In the genomic region with DNA sequence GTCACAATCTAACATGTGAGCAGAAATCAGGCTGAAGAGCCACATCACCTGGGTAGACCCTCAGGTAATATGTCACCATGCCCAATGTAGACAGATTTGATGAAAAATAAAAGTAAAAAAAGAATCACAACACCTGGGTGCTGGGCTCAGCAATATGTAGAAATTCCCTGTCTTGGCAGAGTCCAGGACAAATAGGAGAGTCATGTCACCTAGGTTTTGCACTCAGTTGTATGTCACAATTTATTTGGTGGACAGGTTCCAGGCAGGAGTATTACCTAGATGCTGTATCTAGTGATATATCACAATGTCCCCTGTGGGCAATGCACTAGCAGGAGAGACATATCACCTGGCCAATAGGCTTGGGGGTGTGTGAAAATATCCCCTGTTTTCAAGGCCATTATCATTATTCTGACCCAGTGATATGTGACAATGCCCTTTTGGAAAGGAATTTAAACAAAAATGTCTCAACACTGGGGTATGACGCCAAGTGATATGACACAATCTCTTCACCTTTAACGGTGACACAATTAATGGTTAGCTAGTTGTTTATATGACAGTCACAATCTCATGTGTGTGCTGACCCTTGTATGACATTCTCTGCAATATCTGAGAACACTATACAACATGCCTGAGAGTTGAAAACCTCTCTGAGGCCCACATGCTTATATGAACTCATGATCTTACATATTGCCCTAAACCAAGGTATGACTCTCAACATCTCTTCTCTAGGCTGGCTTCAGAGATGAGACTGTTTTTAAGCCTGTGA, we compare ENCODE assay signal across 13 cellular contexts. TPM values are rescaled to one million over a fixed set of nuclear protein-coding genes. Genes with fewer than 3 reads are reported as not detected.
DNase-seq lines count a peak whose midpoint lies in the region; ATAC-seq lines count a peak whose summit lies in the region.
"Not testable (repeated sequence)": the region's sequence is repeated elsewhere in the genome, so short reads cannot be mapped to it uniquely, and the experiment has no call there.
"Had no signal": no experiment of that assay in that cellular context is flagged by ENCODE, and none has a peak within 500 bp of the region (broad histone marks: within the 10 kb centered on the region; RNA-seq: fewer than 3 reads in every experiment).

No MANE protein-coding gene starts in this region.

- not testable (repeated sequence) for H3K9me3 Mint-ChIP-seq in stimulated activated effector memory CD8-positive, alpha-beta T cell treated with anti-CD3 and anti-CD28 coated beads, Interleukin-12 subunit alpha, Interleukin-12 subunit beta, amount 100 ng/mL, for 72 hours

- not testable (repeated sequence) for H3K27ac Mint-ChIP-seq in stimulated activated effector memory CD8-positive, alpha-beta T cell treated with anti-CD3 and anti-CD28 coated beads, Interleukin-12 subunit alpha, Interleukin-12 subunit beta, amount 100 ng/mL, for 72 hours

- not testable (repeated sequence) for H3K4me1 Mint-ChIP-seq in stimulated activated effector memory CD8-positive, alpha-beta T cell treated with anti-CD3 and anti-CD28 coated beads, Interleukin-12 subunit alpha, Interleukin-12 subunit beta, amount 100 ng/mL, for 72 hours

- not testable (repeated sequence) for H3K4me3 Mint-ChIP-seq in stimulated activated effector memory CD8-positive, alpha-beta T cell treated with anti-CD3 and anti-CD28 coated beads, Interleukin-12 subunit alpha, Interleukin-12 subunit beta, amount 100 ng/mL, for 72 hours

- DNase-seq in left lobe of liver (ENCODE audit: low spot score); stimulated activated effector memory CD8-positive, alpha-beta T cell treated with anti-CD3 and anti-CD28 coated beads, Interleukin-12 subunit alpha, Interleukin-12 subunit beta, amount 100 ng/mL, for 72 hours (ENCODE audit: low spot score in 2 of 2): not testable (repeated sequence)

- ATAC-seq in left lobe of liver = peak; percentile 73
- ATAC-seq in stimulated activated effector memory CD8-positive, alpha-beta T cell treated with anti-CD3 and anti-CD28 coated beads, Interleukin-12 subunit alpha, Interleukin-12 subunit beta, amount 100 ng/mL, for 72 hours = peak; percentile 55

- not testable (repeated sequence) for H3K36me3 Mint-ChIP-seq in stimulated activated effector memory CD8-positive, alpha-beta T cell treated with anti-CD3 and anti-CD28 coated beads, Interleukin-12 subunit alpha, Interleukin-12 subunit beta, amount 100 ng/mL, for 72 hours

RNA-seq across cellular contexts. Expression of gene BPY2C, which starts 1.4 kb away (rescaled TPM):
- not detected for total RNA-seq in left lobe of liver
- total RNA-seq: A172; A673; B cell; Caco-2; Calu3; CD4-positive, alpha-beta memory T cell; CD4-positive, alpha-beta T cell; CD4-positive, CD25-positive, alpha-beta regulatory T cell; CD8-positive, alpha-beta memory T cell; CD8-positive, alpha-beta T cell; Daoy had no signal
